In genomic region chrX:87728024-87728423, GRCh38 we compare ENCODE assay signal across 22 cellular contexts.
DNase-seq lines count a peak whose midpoint lies in the region; TF ChIP-seq lines count a peak whose summit lies in the region.
"Had no signal": no experiment of that assay in that cellular context is flagged by ENCODE, and none has a peak within 500 bp of the region (broad histone marks: within the 10 kb centered on the region; RNA-seq: fewer than 3 reads in every experiment).

No MANE protein-coding gene starts in this region.

- H3K4me3 Mint-ChIP-seq in CD14-positive monocyte = no peak overlapping the region
- H3K4me3 Mint-ChIP-seq: activated CD4-positive, alpha-beta memory T cell treated with anti-CD3 and anti-CD28 coated beads for 36 hours; activated T-cell treated with anti-CD3 and anti-CD28 coated beads, Interleukin-2, amount 50 U/mL, for 72 hours; CD4-positive, CD25-positive, alpha-beta regulatory T cell; natural killer cell treated with Interleukin-12 subunit alpha and Interleukin-12 subunit beta and Interleukin-15 and Interleukin-18, amount 100 ng/mL, for 72 hours; stimulated activated effector memory CD8-positive, alpha-beta T cell treated with anti-CD3 and anti-CD28 coated beads, Interleukin-12 subunit alpha, Interleukin-12 subunit beta, amount 100 ng/mL, for 72 hours had no signal

- H3K27me3 Mint-ChIP-seq in CD14-positive monocyte (ENCODE audit: low read depth in 3 of 3) = peaks cover 0 to 4% (median 0%) of the 10 kb centered on the region in 3 donors
- H3K27me3 Mint-ChIP-seq: activated CD4-positive, alpha-beta memory T cell treated with anti-CD3 and anti-CD28 coated beads for 36 hours; CD4-positive, CD25-positive, alpha-beta regulatory T cell had no signal

- H3K9me3 Mint-ChIP-seq in CD14-positive monocyte = peaks cover 0 to 3% (median 0%) of the 10 kb centered on the region in 7 donors
- H3K9me3 Mint-ChIP-seq: activated CD4-positive, alpha-beta memory T cell treated with anti-CD3 and anti-CD28 coated beads for 36 hours had no signal

- no peaks in the 10 kb centered on the region for H3K4me1 ChIP-seq in BE2C
- H3K4me1 ChIP-seq: colonic mucosa, SJCRH30, transverse colon had no signal

- peak overlapping the region; percentile 24 for H3K4me3 ChIP-seq in BE2C (ENCODE audit: low read depth, low read length)
- no peak overlapping the region for H3K4me3 ChIP-seq in lower leg skin (ENCODE audit: low read depth, poor library complexity, severe bottlenecking)
- H3K4me3 ChIP-seq: cardiac muscle cell, colonic mucosa, SJCRH30, transverse colon had no signal

- no peaks in the 10 kb centered on the region for H3K9me3 ChIP-seq in BE2C
- H3K9me3 ChIP-seq: colonic mucosa, SJCRH30, transverse colon had no signal

- H3K36me3 Mint-ChIP-seq in CD14-positive monocyte = no peaks in the 10 kb centered on the region
- H3K36me3 Mint-ChIP-seq: activated CD4-positive, alpha-beta memory T cell treated with anti-CD3 and anti-CD28 coated beads for 36 hours; CD4-positive, CD25-positive, alpha-beta regulatory T cell; natural killer cell treated with Interleukin-12 subunit alpha and Interleukin-12 subunit beta and Interleukin-15 and Interleukin-18, amount 100 ng/mL, for 72 hours; stimulated activated effector memory CD8-positive, alpha-beta T cell treated with anti-CD3 and anti-CD28 coated beads, Interleukin-12 subunit alpha, Interleukin-12 subunit beta, amount 100 ng/mL, for 72 hours had no signal

- no peaks in the 10 kb centered on the region for H3K4me1 Mint-ChIP-seq in CD14-positive monocyte
- H3K4me1 Mint-ChIP-seq: CD4-positive, CD25-positive, alpha-beta regulatory T cell; stimulated activated effector memory CD8-positive, alpha-beta T cell treated with anti-CD3 and anti-CD28 coated beads, Interleukin-12 subunit alpha, Interleukin-12 subunit beta, amount 100 ng/mL, for 72 hours had no signal

- no peaks in the 10 kb centered on the region for H3K27me3 ChIP-seq in BE2C
- H3K27me3 ChIP-seq: cardiac muscle cell, colonic mucosa, transverse colon had no signal

- DNase-seq in BE2C (peak; percentile 19), COLO829 (ENCODE audit: low spot score) (peak; percentile 1), M059J (ENCODE audit: low read depth) (peak; percentile 20), SW480 (ENCODE audit: low spot score) (peak; percentile 1), lower leg skin (ENCODE audit: low spot score in 2 of 2) (no peak), CD14-positive monocyte (ENCODE audit: low spot score) (no peak), NCI-H2107 (lab: John Stamatoyannopoulos, UW) (no peak)
- DNase-seq: activated CD4-positive, alpha-beta memory T cell treated with anti-CD3 and anti-CD28 coated beads for 36 hours; activated T-cell treated with anti-CD3 and anti-CD28 coated beads, Interleukin-2, amount 50 U/mL, for 72 hours; CD4-positive, CD25-positive, alpha-beta regulatory T cell; colonic mucosa; erythroblast; glutamatergic neuron; KBM-7; NCI-H1436 treated with DMSO at 0.1 percent for 48 hours; NCI-H2227 treated with DMSO at 0.1 percent for 48 hours; NCI-H526; SJCRH30; transverse colon had no signal

- H3K36me3 ChIP-seq in BE2C = no peaks in the 10 kb centered on the region
- H3K36me3 ChIP-seq: cardiac muscle cell, colonic mucosa, SJCRH30, transverse colon had no signal

- TF ChIP-seq POLR2A in lower leg skin (IDR thresholded peaks at IDR 0.05) = no peak

- WGBS in lower leg skin, 2 donors = 66 to 71% methylated on average over 9 of the region's 9 CpGs

- peak overlapping the region in 1 of 7 donors; percentile 75 for H3K27ac Mint-ChIP-seq in CD14-positive monocyte
- H3K27ac Mint-ChIP-seq: activated CD4-positive, alpha-beta memory T cell treated with anti-CD3 and anti-CD28 coated beads for 36 hours; activated T-cell treated with anti-CD3 and anti-CD28 coated beads, Interleukin-2, amount 50 U/mL, for 72 hours; CD4-positive, CD25-positive, alpha-beta regulatory T cell; natural killer cell treated with Interleukin-12 subunit alpha and Interleukin-12 subunit beta and Interleukin-15 and Interleukin-18, amount 100 ng/mL, for 72 hours; stimulated activated effector memory CD8-positive, alpha-beta T cell treated with anti-CD3 and anti-CD28 coated beads, Interleukin-12 subunit alpha, Interleukin-12 subunit beta, amount 100 ng/mL, for 72 hours had no signal

- no peak for TF ChIP-seq CTCF in BE2C (IDR thresholded peaks at IDR 0.05; ENCODE audit: low read depth, low read length)
- TF ChIP-seq CTCF in lower leg skin (IDR thresholded peaks at IDR 0.05) = no peak
- no peak for TF ChIP-seq CTCF in CD14-positive monocyte (IDR thresholded peaks at IDR 0.05)

- intact Hi-C loops in lower leg skin (cut with DNase I; ENCODE audit: low total_unique reads) (no loop called here), CD14-positive monocyte (cut with micrococcal nuclease) (no loop called here)

Comparison
In these comparisons a context has a peak if more than half of its experiments do, and no peak if none do; other contexts are left out.
1. DNase-seq: peak in BE2C (single experiment), COLO829 (single experiment), M059J (single experiment) and SW480 (single experiment); none in lower leg skin (0 of 2), CD14-positive monocyte (single experiment) and NCI-H2107 (single experiment).